ENCODE assay signal across 9 cellular contexts in genomic region chr5:23507278-23507685, GRCh38. TPM values are rescaled to one million over a fixed set of nuclear protein-coding genes. Genes with fewer than 3 reads are reported as not detected.
DNase-seq lines count a peak whose midpoint lies in the region; ATAC-seq lines count a peak whose summit lies in the region.
"Had no signal": no experiment of that assay in that cellular context is flagged by ENCODE, and none has a peak within 500 bp of the region (broad histone marks: within the 10 kb centered on the region; RNA-seq: fewer than 3 reads in every experiment).

PRDM9 (plus strand) TSS chr5:23507609; CDS start chr5:23509034, 1,425 bp downstream.

- intact Hi-C loops in activated CD4-positive, alpha-beta memory T cell treated with anti-CD3 and anti-CD28 coated beads for 36 hours (cut with micrococcal nuclease): no loop called here

- H3K27ac ChIP-seq in subcutaneous abdominal adipose tissue (ENCODE audit: low read depth, low read length): no peak within 1 kb of the TSS

- H3K9me3 ChIP-seq in iPS-15b (ENCODE audit: control insufficient read depth, insufficient read depth, low read length) (no peaks in the 10 kb centered on the region), subcutaneous abdominal adipose tissue (ENCODE audit: control insufficient read depth in 5 of 5, low read length in 5 of 5) (peaks cover 0 to 2% (median 0%) of the 10 kb centered on the region in 5 donors)

- no peaks in the 10 kb centered on the region for H3K36me3 Mint-ChIP-seq in activated CD4-positive, alpha-beta memory T cell treated with anti-CD3 and anti-CD28 coated beads for 36 hours
- H3K36me3 Mint-ChIP-seq in activated CD4-positive, alpha-beta memory T cell treated with anti-CD3 and anti-CD28 coated beads, Interleukin-2, amount 10 ng/mL, durations not matched to agents 7 days and 5 days (ENCODE audit: low read depth): no peaks in the 10 kb centered on the region

- POLR2A ChIA-PET in activated CD4-positive, alpha-beta memory T cell treated with anti-CD3 and anti-CD28 coated beads for 36 hours (lab: Charles Lee): no interaction called here
- POLR2A ChIA-PET in activated CD4-positive, alpha-beta memory T cell treated with anti-CD3 and anti-CD28 coated beads, Interleukin-2, amount 10 ng/mL, durations not matched to agents 7 days and 5 days (lab: Charles Lee): no interaction called here

- peaks cover 4% of the 10 kb centered on the region for H3K27me3 ChIP-seq in iPS-15b (ENCODE audit: control insufficient read depth, insufficient read depth, low read length)
- no peaks in the 10 kb centered on the region for H3K27me3 ChIP-seq in subcutaneous abdominal adipose tissue (ENCODE audit: control insufficient read depth in 5 of 5, insufficient read depth in 4 of 5, low read length in 5 of 5)

- no peak within 1 kb of the TSS for H3K4me3 Mint-ChIP-seq in activated CD4-positive, alpha-beta memory T cell treated with anti-CD3 and anti-CD28 coated beads for 36 hours
- no peak within 1 kb of the TSS for H3K4me3 Mint-ChIP-seq in activated CD4-positive, alpha-beta memory T cell treated with anti-CD3 and anti-CD28 coated beads, Interleukin-2, amount 10 ng/mL, durations not matched to agents 7 days and 5 days

- no peak within 1 kb of the TSS for H3K27ac Mint-ChIP-seq in activated CD4-positive, alpha-beta memory T cell treated with anti-CD3 and anti-CD28 coated beads for 36 hours
- H3K27ac Mint-ChIP-seq in activated CD4-positive, alpha-beta memory T cell treated with anti-CD3 and anti-CD28 coated beads, Interleukin-2, amount 10 ng/mL, durations not matched to agents 7 days and 5 days: no peak within 1 kb of the TSS

- H3K27me3 Mint-ChIP-seq in activated CD4-positive, alpha-beta memory T cell treated with anti-CD3 and anti-CD28 coated beads for 36 hours: no peaks in the 10 kb centered on the region
- H3K27me3 Mint-ChIP-seq in activated CD4-positive, alpha-beta memory T cell treated with anti-CD3 and anti-CD28 coated beads, Interleukin-2, amount 10 ng/mL, durations not matched to agents 7 days and 5 days: no peaks in the 10 kb centered on the region

- peak within 1 kb of the TSS; percentile 58 for H3K4me3 ChIP-seq in iPS-15b (ENCODE audit: low read depth, low read length)
- H3K4me3 ChIP-seq in subcutaneous abdominal adipose tissue (ENCODE audit: low read depth in 1 of 5, low read length in 5 of 5): peak within 1 kb of the TSS in 4 of 5 donors; percentile 16 to 50 (median 35)

- H3K9me3 Mint-ChIP-seq in activated CD4-positive, alpha-beta memory T cell treated with anti-CD3 and anti-CD28 coated beads for 36 hours: peaks cover 21% of the 10 kb centered on the region
- peaks cover 19% of the 10 kb centered on the region for H3K9me3 Mint-ChIP-seq in activated CD4-positive, alpha-beta memory T cell treated with anti-CD3 and anti-CD28 coated beads, Interleukin-2, amount 10 ng/mL, durations not matched to agents 7 days and 5 days

- ATAC-seq in HG03342 (IDR thresholded peaks at IDR 0.05; ENCODE audit: unreplicated experiment) (no peak), HG03045 (IDR thresholded peaks at IDR 0.05; ENCODE audit: unreplicated experiment) (no peak)

- H3K36me3 ChIP-seq in iPS-15b (ENCODE audit: control insufficient read depth, insufficient read depth, low read length) (no peaks in the 10 kb centered on the region), subcutaneous abdominal adipose tissue (ENCODE audit: control insufficient read depth in 5 of 5, insufficient read depth in 5 of 5, low read length in 5 of 5) (no peaks in the 10 kb centered on the region)

- H3K4me1 Mint-ChIP-seq in activated CD4-positive, alpha-beta memory T cell treated with anti-CD3 and anti-CD28 coated beads for 36 hours (ENCODE audit: low read depth): no peaks in the 10 kb centered on the region
- no peaks in the 10 kb centered on the region for H3K4me1 Mint-ChIP-seq in activated CD4-positive, alpha-beta memory T cell treated with anti-CD3 and anti-CD28 coated beads, Interleukin-2, amount 10 ng/mL, durations not matched to agents 7 days and 5 days

- no peaks in the 10 kb centered on the region for H3K4me1 ChIP-seq in iPS-15b (ENCODE audit: control insufficient read depth, insufficient read depth, low read length)
- H3K4me1 ChIP-seq in subcutaneous abdominal adipose tissue (ENCODE audit: control insufficient read depth in 5 of 5, insufficient read depth in 5 of 5, low read length in 5 of 5): no peaks in the 10 kb centered on the region

- DNase-seq in activated CD4-positive, alpha-beta memory T cell treated with anti-CD3 and anti-CD28 coated beads for 36 hours: peak; percentile 12
- no peak for DNase-seq in activated CD4-positive, alpha-beta memory T cell treated with anti-CD3 and anti-CD28 coated beads, Interleukin-2, amount 10 ng/mL, durations not matched to agents 7 days and 5 days
- DNase-seq in SKM-1 treated with dmso at 0.1 percent for 144 hours (lab: John Stamatoyannopoulos, UW; ENCODE audit: unreplicated experiment) (peak; percentile 70), AG20443 (ENCODE audit: low spot score) (no peak)
- DNase-seq: IMR-90 had no signal

- CTCF ChIA-PET in activated CD4-positive, alpha-beta memory T cell treated with anti-CD3 and anti-CD28 coated beads for 36 hours (lab: Charles Lee): no interaction called here
- CTCF ChIA-PET in activated CD4-positive, alpha-beta memory T cell treated with anti-CD3 and anti-CD28 coated beads, Interleukin-2, amount 10 ng/mL, durations not matched to agents 7 days and 5 days (lab: Charles Lee): no interaction called here

- peak within 1 kb of the TSS; percentile 0 for H3K9ac ChIP-seq in iPS-15b (ENCODE audit: low read depth, low read length)
- H3K9ac ChIP-seq in subcutaneous abdominal adipose tissue (ENCODE audit: low read length in 5 of 5): no peak within 1 kb of the TSS

RNA-seq across cellular contexts. Expression of gene PRDM9, which starts in this region (rescaled TPM):
- not detected for total RNA-seq in activated CD4-positive, alpha-beta memory T cell treated with anti-CD3 and anti-CD28 coated beads for 36 hours
- not detected for total RNA-seq in activated CD4-positive, alpha-beta memory T cell treated with anti-CD3 and anti-CD28 coated beads, Interleukin-2, amount 10 ng/mL, durations not matched to agents 7 days and 5 days
- total RNA-seq: IMR-90 had no signal

Comparison
In these comparisons a context has a peak if more than half of its experiments do, and no peak if none do; other contexts are left out.
1. Peak in DNase-seq in activated CD4-positive, alpha-beta memory T cell treated with anti-CD3 and anti-CD28 coated beads for 36 hours; RNA of the gene not detected or under 1 TPM.